Comparison of ENCODE assay signal across 19 cellular contexts in genomic region chr1:100268202-100268601, GRCh38. TPM values are rescaled to one million over a fixed set of nuclear protein-coding genes. Genes with fewer than 3 reads are reported as not detected.
A peak's percentile ranks its signal among the peaks of the same experiment; 100 is the strongest.
DNase-seq lines count a peak whose midpoint lies in the region; ATAC-seq, FAIRE-seq and TF ChIP-seq lines count a peak whose summit lies in the region.
"Had no signal": no experiment of that assay in that cellular context is flagged by ENCODE, and none has a peak within 500 bp of the region (broad histone marks: within the 10 kb centered on the region; RNA-seq: fewer than 3 reads in every experiment).

No MANE protein-coding gene starts in this region.

- 92% methylated on average over 4 of the region's 4 CpGs for WGBS in esophagus muscularis mucosa

- no peaks in the 10 kb centered on the region for H3K27me3 ChIP-seq in esophagus muscularis mucosa

- no peak for DNase-seq in stimulated activated naive CD8-positive, alpha-beta T cell treated with anti-CD3 and anti-CD28 coated beads, Interleukin-15, amount 100 ng/mL, for 72 hours
- DNase-seq in T-cell (no peak), endothelial cell (ENCODE audit: low spot score) (no peak), type B pancreatic cell (ENCODE audit: extremely low spot score, unreplicated experiment) (no peak), esophagus muscularis mucosa (ENCODE audit: extremely low spot score) (no peak), urothelium cell line (ENCODE audit: low spot score) (no peak)
- DNase-seq: activated B cell treated with CpG ODN at 0.5 μM for 24 hours; activated CD8-positive, alpha-beta memory T cell treated with anti-CD3 and anti-CD28 coated beads, Interleukin-2, amount 50 U/mL, for 48 hours; AML-193; amniotic stem cell; caudate nucleus; NCI-H524 treated with DMSO at 0.1 percent for 48 hours; Right ventricle myocardium superior; small intestine; stimulated activated CD8-positive, alpha-beta memory T cell treated with anti-CD3 and anti-CD28 coated beads, Interleukin-4, amount 100 ng/mL, for 48 hours had no signal

- CTCF ChIA-PET in T-cell (lab: Charles Lee) = interaction anchor here in 1 of 2 donors (0.6 kb wide), 2 partner anchors 116 to 190 kb away, joined by 3 to 4 read pairs; no protein-coding TSS in a partner anchor

- FAIRE-seq in urothelium cell line (lab: Jason Lieb, UNC) = no peak
- FAIRE-seq: G401.6, small intestine had no signal

- no peak overlapping the region for H3K27ac ChIP-seq in esophagus muscularis mucosa (replicated peaks in 1 of 4)
- H3K27ac ChIP-seq: thoracic aorta had no signal

- intact Hi-C loops in esophagus muscularis mucosa (cut with DNase I) = loop anchor here (5.0 to 10.0 kb wide), 2 partner anchors 84 to 617 kb away; partner anchors contain the start of gene CDC14A

- peak overlapping the region; percentile 99 for H3K4me3 Mint-ChIP-seq in stimulated activated naive CD8-positive, alpha-beta T cell treated with anti-CD3 and anti-CD28 coated beads, Interleukin-15, Interleukin-2, amounts not matched to agents 100 ng/mL and 50 ng/mL, for 24 hours
- peak overlapping the region in 1 of 2 donors; percentile 100 for H3K4me3 Mint-ChIP-seq in stimulated activated naive CD8-positive, alpha-beta T cell treated with anti-CD3 and anti-CD28 coated beads, Interleukin-15, amount 100 ng/mL, for 72 hours
- H3K4me3 Mint-ChIP-seq in T-cell (peak overlapping the region; percentile 26 to 100 (median 100)), endothelial cell (ENCODE audit: unreplicated experiment) (peak overlapping the region; percentile 13), type B pancreatic cell (peak overlapping the region; percentile 60)

- no peak overlapping the region for H3K4me3 ChIP-seq in esophagus muscularis mucosa

- POLR2A ChIA-PET in T-cell (lab: Charles Lee) = interaction anchor here in 1 of 2 donors (1.1 kb wide), 1 partner anchor 172 kb away, joined by 7 read pairs; no protein-coding TSS in a partner anchor

- H3K4me1 ChIP-seq in esophagus muscularis mucosa = peaks cover 11 to 44% (median 38%) of the 10 kb centered on the region in 4 donors

- no peaks in the 10 kb centered on the region for H3K27me3 Mint-ChIP-seq in stimulated activated naive CD8-positive, alpha-beta T cell treated with anti-CD3 and anti-CD28 coated beads, Interleukin-15, Interleukin-2, amounts not matched to agents 100 ng/mL and 50 ng/mL, for 24 hours
- no peaks in the 10 kb centered on the region for H3K27me3 Mint-ChIP-seq in stimulated activated naive CD8-positive, alpha-beta T cell treated with anti-CD3 and anti-CD28 coated beads, Interleukin-15, amount 100 ng/mL, for 72 hours
- H3K27me3 Mint-ChIP-seq in T-cell = no peaks in the 10 kb centered on the region
- H3K27me3 Mint-ChIP-seq in endothelial cell (ENCODE audit: unreplicated experiment) = peaks cover 10% of the 10 kb centered on the region
- no peaks in the 10 kb centered on the region for H3K27me3 Mint-ChIP-seq in type B pancreatic cell
- H3K27me3 Mint-ChIP-seq: activated B cell treated with CpG ODN at 0.5 μM for 24 hours had no signal

- ATAC-seq in stimulated activated naive CD8-positive, alpha-beta T cell treated with anti-CD3 and anti-CD28 coated beads, Interleukin-15, amount 100 ng/mL, for 72 hours = no peak
- ATAC-seq in T-cell (replicated peaks in 1 of 4) = no peak
- ATAC-seq in GM18870 (IDR thresholded peaks at IDR 0.05; ENCODE audit: unreplicated experiment) = no peak

- no peak for TF ChIP-seq EP300 in esophagus muscularis mucosa (IDR thresholded peaks at IDR 0.05)

- no peak for TF ChIP-seq CTCF in endothelial cell (IDR thresholded peaks at IDR 0.05; ENCODE audit: unreplicated experiment)
- no peak for TF ChIP-seq CTCF in type B pancreatic cell (conservative IDR thresholded peaks at IDR 0.05)
- no peak for TF ChIP-seq CTCF in esophagus muscularis mucosa (IDR thresholded peaks at IDR 0.05)

- H3K36me3 ChIP-seq in esophagus muscularis mucosa = peaks cover 24 to 58% (median 47%) of the 10 kb centered on the region in 4 donors

- H3K9me3 Mint-ChIP-seq in stimulated activated naive CD8-positive, alpha-beta T cell treated with anti-CD3 and anti-CD28 coated beads, Interleukin-15, Interleukin-2, amounts not matched to agents 100 ng/mL and 50 ng/mL, for 24 hours = peaks cover 4% of the 10 kb centered on the region
- no peaks in the 10 kb centered on the region for H3K9me3 Mint-ChIP-seq in stimulated activated naive CD8-positive, alpha-beta T cell treated with anti-CD3 and anti-CD28 coated beads, Interleukin-15, amount 100 ng/mL, for 72 hours
- no peaks in the 10 kb centered on the region for H3K9me3 Mint-ChIP-seq in T-cell
- H3K9me3 Mint-ChIP-seq in endothelial cell (ENCODE audit: unreplicated experiment) = no peaks in the 10 kb centered on the region
- H3K9me3 Mint-ChIP-seq in type B pancreatic cell = peaks cover 6% of the 10 kb centered on the region
- H3K9me3 Mint-ChIP-seq: activated B cell treated with CpG ODN at 0.5 μM for 24 hours had no signal

- H3K4me1 Mint-ChIP-seq in stimulated activated naive CD8-positive, alpha-beta T cell treated with anti-CD3 and anti-CD28 coated beads, Interleukin-15, Interleukin-2, amounts not matched to agents 100 ng/mL and 50 ng/mL, for 24 hours (ENCODE audit: low read depth) = peaks cover 55% of the 10 kb centered on the region
- H3K4me1 Mint-ChIP-seq in stimulated activated naive CD8-positive, alpha-beta T cell treated with anti-CD3 and anti-CD28 coated beads, Interleukin-15, amount 100 ng/mL, for 72 hours = peaks cover 53% of the 10 kb centered on the region
- peaks cover 58 to 67% (median 67%) of the 10 kb centered on the region in 3 donors for H3K4me1 Mint-ChIP-seq in T-cell
- H3K4me1 Mint-ChIP-seq in endothelial cell (ENCODE audit: unreplicated experiment) = peaks cover 15% of the 10 kb centered on the region
- H3K4me1 Mint-ChIP-seq in type B pancreatic cell (ENCODE audit: unreplicated experiment) = peaks cover 4% of the 10 kb centered on the region

- TF ChIP-seq POLR2A in esophagus muscularis mucosa (IDR thresholded peaks at IDR 0.05; ENCODE audit: low read depth) = no peak

- H3K27ac Mint-ChIP-seq in stimulated activated naive CD8-positive, alpha-beta T cell treated with anti-CD3 and anti-CD28 coated beads, Interleukin-15, Interleukin-2, amounts not matched to agents 100 ng/mL and 50 ng/mL, for 24 hours = peak overlapping the region; percentile 17
- peak overlapping the region in 1 of 2 donors; percentile 52 for H3K27ac Mint-ChIP-seq in stimulated activated naive CD8-positive, alpha-beta T cell treated with anti-CD3 and anti-CD28 coated beads, Interleukin-15, amount 100 ng/mL, for 72 hours
- H3K27ac Mint-ChIP-seq in T-cell (peak overlapping the region in 1 of 2 donors; percentile 54), endothelial cell (ENCODE audit: unreplicated experiment) (no peak overlapping the region), type B pancreatic cell (no peak overlapping the region)
- H3K27ac Mint-ChIP-seq: activated B cell treated with CpG ODN at 0.5 μM for 24 hours had no signal

- peaks cover 67% of the 10 kb centered on the region for H3K36me3 Mint-ChIP-seq in stimulated activated naive CD8-positive, alpha-beta T cell treated with anti-CD3 and anti-CD28 coated beads, Interleukin-15, Interleukin-2, amounts not matched to agents 100 ng/mL and 50 ng/mL, for 24 hours (ENCODE audit: low read depth)
- peaks cover 33% of the 10 kb centered on the region for H3K36me3 Mint-ChIP-seq in T-cell
- peaks cover 31% of the 10 kb centered on the region for H3K36me3 Mint-ChIP-seq in endothelial cell (ENCODE audit: low read depth, unreplicated experiment)
- peaks cover 30% of the 10 kb centered on the region for H3K36me3 Mint-ChIP-seq in type B pancreatic cell

- H3K9me3 ChIP-seq in esophagus muscularis mucosa = no peaks in the 10 kb centered on the region
- H3K9me3 ChIP-seq: thoracic aorta had no signal

RNA-seq across cellular contexts. Expression of gene RTCA, which starts 2.2 kb away (rescaled TPM):
- total RNA-seq in T-cell = 10 to 100 TPM; 36.0 to 53.6 (median 40.1) TPM
- total RNA-seq in endothelial cell (ENCODE audit: unreplicated experiment) = 46.3 TPM
- total RNA-seq in type B pancreatic cell (ENCODE audit: low replicate concordance) = 35.1 and 40.4 TPM in 2 replicates
- total RNA-seq in esophagus muscularis mucosa = 10 to 100 TPM; 18.7 to 22.0 (median 21.4) TPM

RNA-seq across cellular contexts. Expression of gene DBT, which starts 18.6 kb away (rescaled TPM):
- 10 to 100 TPM; 10.9 to 13.3 (median 12.3) TPM for total RNA-seq in T-cell
- total RNA-seq in endothelial cell (ENCODE audit: unreplicated experiment) = 8.7 TPM
- 21.4 and 22.6 TPM in 2 replicates for total RNA-seq in type B pancreatic cell (ENCODE audit: low replicate concordance)
- 10 to 100 TPM in 3 of 4 donors, 1 to 10 TPM in 1; 9.1 to 14.2 (median 12.6) TPM for total RNA-seq in esophagus muscularis mucosa
